ENCODE assay signal across 26 cellular contexts in the genomic region with DNA sequence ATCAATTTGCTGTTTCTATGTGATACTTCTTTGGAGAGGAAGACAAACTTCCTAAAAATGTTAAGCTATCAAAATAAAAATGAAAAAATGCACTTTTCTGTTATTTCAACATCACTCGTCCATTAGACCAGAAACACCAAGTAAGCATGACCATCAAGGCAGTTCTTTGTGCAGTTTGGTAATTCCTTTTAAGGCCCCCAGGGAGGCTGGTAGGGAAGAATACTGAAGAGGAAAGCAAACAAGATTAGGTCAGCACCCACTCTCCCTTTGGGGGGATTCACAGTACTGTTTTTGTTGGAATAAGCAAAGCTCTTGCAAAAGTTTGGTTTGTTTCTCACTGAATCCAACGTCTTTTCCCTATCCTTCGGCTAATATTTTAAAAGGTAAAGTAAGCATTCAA.
"Had no signal": no experiment of that assay in that cellular context is flagged by ENCODE, and none has a peak within 500 bp of the region (broad histone marks: within the 10 kb centered on the region; RNA-seq: fewer than 3 reads in every experiment).

No MANE protein-coding gene starts in this region.

- H3K4me1 Mint-ChIP-seq: natural killer cell; stimulated activated memory B cell treated with anti-CD40 and anti-IgM and Interleukin-4, amounts not matched to agents 10 μg/mL and 1 μg/mL and 100 μg/mL, for 72 hours had no signal

- H3K27me3 ChIP-seq: colonic mucosa, gastroesophageal sphincter, heart right ventricle, neutrophil, spleen, testis, tibial nerve, upper lobe of left lung had no signal

- H3K9ac ChIP-seq: parathyroid adenoma had no signal

- DNase-seq: colonic mucosa; effector CD8-positive, alpha-beta T cell; endodermal cell; foreskin fibroblast; heart right ventricle; hippocampal formation; left colon; left ventricle myocardium inferior; lower lobe of right lung; natural killer cell; spleen; stimulated activated CD4-positive, alpha-beta T cell treated with anti-CD3 and anti-CD28 coated beads, Interleukin-4, amount 100 ng/mL, for 4 hours; stimulated activated naive CD8-positive, alpha-beta T cell treated with anti-CD3 and anti-CD28 coated beads, Interleukin-15, Interleukin-2, amounts not matched to agents 100 U/mL and 50 U/mL, for 24 hours; substantia nigra; testis; upper lobe of left lung had no signal

- H3K36me3 Mint-ChIP-seq: stimulated activated memory B cell treated with anti-CD40 and anti-IgM and Interleukin-4, amounts not matched to agents 10 μg/mL and 1 μg/mL and 100 μg/mL, for 72 hours had no signal

- ATAC-seq: esophagus mucosa; gastroesophageal sphincter; heart right ventricle; left colon; lower lobe of right lung; natural killer cell; stimulated activated memory B cell treated with anti-CD40 and anti-IgM and Interleukin-4, amounts not matched to agents 10 μg/mL and 1 μg/mL and 100 μg/mL, for 72 hours; stimulated activated naive CD8-positive, alpha-beta T cell treated with anti-CD3 and anti-CD28 coated beads, Interleukin-15, Interleukin-2, amounts not matched to agents 100 U/mL and 50 U/mL, for 24 hours had no signal

- H3K27ac Mint-ChIP-seq: dendritic cell treated with granulocyte-macrophage colony-stimulating factor and Interleukin-4, amounts not matched to agents 40 ng/mL and 50 ng/mL, for 4 days; endodermal cell; natural killer cell; progenitor cell of endocrine pancreas; stimulated activated memory B cell treated with anti-CD40 and anti-IgM and Interleukin-4, amounts not matched to agents 10 μg/mL and 1 μg/mL and 100 μg/mL, for 72 hours had no signal

- H3K4me1 ChIP-seq: colonic mucosa, gastroesophageal sphincter, heart right ventricle, left ventricle myocardium inferior, lower lobe of right lung, parathyroid adenoma, spleen, testis, upper lobe of left lung had no signal

- H3K27ac ChIP-seq: colonic mucosa, epithelial cell of prostate, gastroesophageal sphincter, heart right ventricle, left ventricle myocardium inferior, lower lobe of right lung, neutrophil, parathyroid adenoma, skin epidermis, spleen, testis, tibial nerve, upper lobe of left lung had no signal

- H3K27me3 Mint-ChIP-seq: dendritic cell treated with granulocyte-macrophage colony-stimulating factor and Interleukin-4, amounts not matched to agents 40 ng/mL and 50 ng/mL, for 4 days; progenitor cell of endocrine pancreas; stimulated activated memory B cell treated with anti-CD40 and anti-IgM and Interleukin-4, amounts not matched to agents 10 μg/mL and 1 μg/mL and 100 μg/mL, for 72 hours had no signal

- H3K9me3 ChIP-seq: colonic mucosa, gastroesophageal sphincter, lower lobe of right lung, neutrophil, testis, tibial nerve, upper lobe of left lung had no signal

- H3K4me3 Mint-ChIP-seq: dendritic cell treated with granulocyte-macrophage colony-stimulating factor and Interleukin-4, amounts not matched to agents 40 ng/mL and 50 ng/mL, for 4 days; endodermal cell; natural killer cell; stimulated activated memory B cell treated with anti-CD40 and anti-IgM and Interleukin-4, amounts not matched to agents 10 μg/mL and 1 μg/mL and 100 μg/mL, for 72 hours had no signal

- H3K36me3 ChIP-seq: colonic mucosa, gastroesophageal sphincter, heart right ventricle, left ventricle myocardium inferior, lower lobe of right lung, neutrophil, spleen, tibial nerve, upper lobe of left lung had no signal

- H3K4me3 ChIP-seq: colonic mucosa, gastroesophageal sphincter, heart right ventricle, left ventricle myocardium inferior, lower lobe of right lung, skin epidermis, spleen, testis, tibial nerve, upper lobe of left lung had no signal
